In genomic region chr3:68728343-68728742, GRCh38 we compare ENCODE assay signal across 23 cellular contexts.
"Had no signal": no experiment of that assay in that cellular context is flagged by ENCODE, and none has a peak within 500 bp of the region (broad histone marks: within the 10 kb centered on the region; RNA-seq: fewer than 3 reads in every experiment).

No MANE protein-coding gene starts in this region.

- H3K27ac ChIP-seq: left ventricle myocardium inferior, ovary, right atrium auricular region, right lobe of liver, stomach, testis, thyroid gland, transverse colon, upper lobe of left lung had no signal

- H3K4me1 ChIP-seq: left ventricle myocardium inferior, right lobe of liver, stomach, testis, thyroid gland, transverse colon, upper lobe of left lung had no signal

- H3K9me3 ChIP-seq: ovary, right lobe of liver, testis, thyroid gland, transverse colon had no signal

- H3K27me3 ChIP-seq: ovary, right atrium auricular region, right lobe of liver, stomach, testis, thyroid gland, transverse colon, upper lobe of left lung had no signal

- H3K36me3 ChIP-seq: left ventricle myocardium inferior, ovary, right atrium auricular region, right lobe of liver, stomach, thyroid gland, transverse colon, upper lobe of left lung had no signal

- DNase-seq: hypothalamus; immature natural killer cell; kidney; left colon; left ventricle myocardium inferior; mesendoderm; naive B cell; ovary; right lobe of liver; stimulated activated CD4-positive, alpha-beta T cell treated with anti-CD3 and anti-CD28 coated beads, Interleukin-12 subunit alpha, Interleukin-12 subunit beta, amount 100 ng/mL, for 4 hours; stimulated activated CD4-positive, alpha-beta T cell treated with anti-CD3 and anti-CD28 coated beads, Interleukin-15, amount 100 ng/mL, for 24 hours; stimulated activated CD4-positive, alpha-beta T cell treated with anti-CD3 and anti-CD28 coated beads, Interleukin-2, amount 100 ng/mL, for 24 hours; stimulated activated CD4-positive, alpha-beta T cell treated with anti-CD3 and anti-CD28 coated beads, Interleukin-4, amount 100 ng/mL, for 1 hour; stimulated activated naive B cell treated with anti-CD40 and anti-IgM and Interleukin-4, amounts not matched to agents 10 μg/mL and 1 μg/mL and 100 μg/mL, for 72 hours; stimulated activated naive CD8-positive, alpha-beta T cell treated with anti-CD3 and anti-CD28 coated beads, Interleukin-15, Interleukin-2, amounts not matched to agents 100 U/mL and 50 U/mL, for 24 hours; stomach; testis; thyroid gland; transverse colon had no signal

- H3K4me3 ChIP-seq: left ventricle myocardium inferior, lung, ovary, right atrium auricular region, right lobe of liver, stomach, testis, thyroid gland, transverse colon, upper lobe of left lung had no signal

- ATAC-seq: left colon; natural killer cell treated with Interleukin-12 subunit alpha and Interleukin-12 subunit beta and Interleukin-15 and Interleukin-18, amount 100 ng/mL, for 72 hours; right lobe of liver; stimulated activated naive B cell treated with anti-CD40 and anti-IgM and Interleukin-4, amounts not matched to agents 10 μg/mL and 1 μg/mL and 100 μg/mL, for 72 hours; stimulated activated naive CD8-positive, alpha-beta T cell treated with anti-CD3 and anti-CD28 coated beads, Interleukin-15, Interleukin-2, amounts not matched to agents 100 U/mL and 50 U/mL, for 24 hours had no signal
